2 cellular contexts compared by ENCODE assay signal in genomic region chr6:24780206-24780605, GRCh38.
TF ChIP-seq lines count a peak whose summit lies in the region.

No MANE protein-coding gene starts in this region.

TF ChIP-seq in HepG2, 621 proteins besides CTCF, POLR2A, EP300 and RAD21:
- TF ChIP-seq RBFOX2 (IDR thresholded peaks at IDR 0.05; ENCODE audit: low read depth, low read length) (0 out of 2 replicates have a peak, but pooled peaks have one; percentile 35), ZNF432 (CRISPR knock-in tag; IDR thresholded peaks at IDR 0.05; ENCODE audit: borderline replicate concordance) (no peak), KLF16 (CRISPR knock-in tag; IDR thresholded peaks at IDR 0.05) (0 out of 4 replicates have a peak, but pooled peaks of 1 of the 2 experiments have one; percentile 1)

TF ChIP-seq in GM12878, 131 proteins besides CTCF, POLR2A, EP300 and RAD21:
- no peak for TF ChIP-seq ASH2L (IDR thresholded peaks at IDR 0.05; ENCODE audit: borderline replicate concordance, low read depth)
- TF ChIP-seq REST (IDR thresholded peaks at IDR 0.05; ENCODE audit: low read depth, low read length), result no peak
- no peak for TF ChIP-seq EED (IDR thresholded peaks at IDR 0.05; ENCODE audit: low read depth)
- no peak for TF ChIP-seq MTA3 (IDR thresholded peaks at IDR 0.05; ENCODE audit: borderline replicate concordance, low read length)
- no peak for TF ChIP-seq POU2F2 (IDR thresholded peaks at IDR 0.05; ENCODE audit: borderline replicate concordance, low read depth, low read length)
- TF ChIP-seq ETV6 (conservative IDR thresholded peaks at IDR 0.05 in 1 of 2, IDR thresholded peaks at IDR 0.05 in 1 of 2; ENCODE audit: borderline replicate concordance in 1 of 2, low read depth in 1 of 2), result no peak
- no peak for TF ChIP-seq POLR2AphosphoS2 (IDR thresholded peaks at IDR 0.05; ENCODE audit: low read depth, low read length)
